19 cellular contexts compared by ENCODE assay signal in genomic region chr1:35184495-35185199, GRCh38. TPM values are rescaled to one million over a fixed set of nuclear protein-coding genes. Genes with fewer than 3 reads are reported as not detected.
DNase-seq lines count a peak whose midpoint lies in the region; ATAC-seq, FAIRE-seq and TF ChIP-seq lines count a peak whose summit lies in the region.
"Had no signal": no experiment of that assay in that cellular context is flagged by ENCODE, and none has a peak within 500 bp of the region (broad histone marks: within the 10 kb centered on the region; RNA-seq: fewer than 3 reads in every experiment).

No MANE protein-coding gene starts in this region.

- H3K18ac ChIP-seq in H1 (ENCODE audit: extremely low read depth, low read length) (no peak overlapping the region), H9 (ENCODE audit: insufficient read length, low read depth, low read length) (no peak overlapping the region)

- no peaks in the 10 kb centered on the region for H3K27me3 Mint-ChIP-seq in activated T-cell treated with anti-CD3 and anti-CD28 coated beads, Interleukin-2, amount 50 U/mL, for 72 hours (ENCODE audit: low read depth)
- no peaks in the 10 kb centered on the region for H3K27me3 Mint-ChIP-seq in WTC11 (ENCODE audit: low read depth)
- H3K27me3 Mint-ChIP-seq in H9 (ENCODE audit: low read depth) = no peaks in the 10 kb centered on the region

- H2BK5ac ChIP-seq in H1 (ENCODE audit: low read depth, low read length) (no peak overlapping the region), H9 (ENCODE audit: insufficient read length, low read length) (no peak overlapping the region)

- DNase-seq in activated T-cell treated with anti-CD3 and anti-CD28 coated beads, Interleukin-2, amount 50 U/mL, for 72 hours = no peak
- DNase-seq in activated T-cell treated with anti-CD3 and anti-CD28 coated beads, Interleukin-2, amount 50 U/mL, for 48 hours = no peak
- DNase-seq in WTC11 (ENCODE audit: low spot score) (no peak), H1 (ENCODE audit: low read depth in 1 of 2, low spot score in 2 of 2) (no peak), smooth muscle cell (lab: John Stamatoyannopoulos, UW; ENCODE audit: unreplicated experiment) (no peak), ascending aorta (ENCODE audit: low spot score in 2 of 2) (no peak), thyroid gland (no peak), H9 (no peak)
- DNase-seq: ACHN; erythroblast; NCI-H1436 treated with DMSO at 0.1 percent for 48 hours; NCI-H446 treated with DMSO at 0.1 percent for 48 hours; stimulated activated CD4-positive, alpha-beta T cell treated with anti-CD3 and anti-CD28 coated beads, Interleukin-12 subunit alpha, Interleukin-12 subunit beta, amount 100 ng/mL, for 4 hours; stomach had no signal

- H3K4ac ChIP-seq in H1 (replicated peaks; ENCODE audit: insufficient read length, low read depth, low read length) (no peak overlapping the region), H9 (ENCODE audit: low read depth, low read length) (no peak overlapping the region)

- H2AFZ ChIP-seq in H1 (ENCODE audit: low read length) (no peak overlapping the region), smooth muscle cell (ENCODE audit: low read depth) (no peak overlapping the region), H9 (ENCODE audit: low read length) (no peak overlapping the region)

- H4K5ac ChIP-seq in H1 (ENCODE audit: insufficient read length, low read depth, low read length) = no peak overlapping the region
- H4K5ac ChIP-seq in H9 (ENCODE audit: insufficient read length, low read depth, low read length) = no peak overlapping the region

- no peak overlapping the region for H3K4me3 ChIP-seq in H1 (ENCODE audit: extremely low read depth in 1 of 4, insufficient read depth in 2 of 4, low read depth in 3 of 4, low read length in 4 of 4)
- no peak overlapping the region for H3K4me3 ChIP-seq in smooth muscle cell
- no peak overlapping the region for H3K4me3 ChIP-seq in ascending aorta
- H3K4me3 ChIP-seq in thyroid gland (replicated peaks in 1 of 3) = no peak overlapping the region
- H3K4me3 ChIP-seq: coronary artery, HAP-1, stomach had no signal

- no peak for ATAC-seq in activated T-cell treated with anti-CD3 and anti-CD28 coated beads, Interleukin-2, amount 50 U/mL, for 72 hours (replicated peaks in 1 of 2)
- no peak for ATAC-seq in WTC11

- H3K79me1 ChIP-seq in H1 (ENCODE audit: low read depth, low read length) (no peaks in the 10 kb centered on the region; the same call in none of the 2 replicates), H9 (ENCODE audit: insufficient read depth, low read depth, low read length, poor library complexity, severe bottlenecking) (no peaks in the 10 kb centered on the region)

- TF ChIP-seq CTCF in WTC11 (IDR thresholded peaks at IDR 0.05) (no peak), H1 (IDR thresholded peaks at IDR 0.05; ENCODE audit: control extremely low read depth in 1 of 3, insufficient read depth in 1 of 3, low read depth in 1 of 3, low read length in 3 of 3) (no peak), smooth muscle cell (IDR thresholded peaks at IDR 0.05; ENCODE audit: borderline replicate concordance, insufficient read depth, poor library complexity, severe bottlenecking) (no peak), ascending aorta (IDR thresholded peaks at IDR 0.05) (no peak), thyroid gland (IDR thresholded peaks at IDR 0.05) (no peak), H9 (conservative IDR thresholded peaks at IDR 0.05) (no peak)

- POLR2A ChIA-PET in WTC11 (lab: Charles Lee) = no interaction called here
- POLR2A ChIA-PET in H1 (lab: Charles Lee; ENCODE audit: partially characterized antibody) = interaction anchor here (0.7 to 6.8 kb wide), 7 partner anchors 8 to 359 kb away, joined by 4 to 46 read pairs (median 8); partner anchors contain the start of gene SFPQ

- peaks cover 72% of the 10 kb centered on the region for H3F3A ChIP-seq in smooth muscle cell (ENCODE audit: low read depth)

- H3K4me1 ChIP-seq in H1 (replicated peaks in 1 of 4; ENCODE audit: control insufficient read depth in 3 of 4, insufficient read depth in 4 of 4, low read length in 3 of 4) (peaks cover 0 to 3% (median 0%) of the 10 kb centered on the region in 4 experiments; a peak in 2 of 7 replicates), smooth muscle cell (ENCODE audit: low read depth) (peaks cover 26% of the 10 kb centered on the region), ascending aorta (peaks cover 4 to 31% of the 10 kb centered on the region in 2 donors), thyroid gland (peaks cover 5 to 7% of the 10 kb centered on the region in 2 donors), H9 (ENCODE audit: insufficient read depth, low read length) (no peaks in the 10 kb centered on the region)

- TF ChIP-seq POLR2A in H1 (IDR thresholded peaks at IDR 0.05; ENCODE audit: control extremely low read depth in 1 of 2, low read depth in 2 of 2, low read length in 2 of 2) = no peak; a peak in 1 of 3 replicates
- TF ChIP-seq POLR2A in thyroid gland (IDR thresholded peaks at IDR 0.05) = no peak

- H3K4me3 Mint-ChIP-seq in activated T-cell treated with anti-CD3 and anti-CD28 coated beads, Interleukin-2, amount 50 U/mL, for 72 hours = peak overlapping the region; percentile 61 to 100
- H3K4me3 Mint-ChIP-seq in WTC11 = no peak overlapping the region
- H3K4me3 Mint-ChIP-seq in H9 = peak overlapping the region in 1 of 2 experiments; percentile 35; a peak in 2 of 5 replicates

- H2BK120ac ChIP-seq in H1 (replicated peaks; ENCODE audit: low read depth, low read length) (no peak overlapping the region), H9 (ENCODE audit: low read depth, low read length, poor library complexity, severe bottlenecking) (no peak overlapping the region)

- H3K9ac ChIP-seq in H1 (replicated peaks in 1 of 4; ENCODE audit: extremely low read depth in 1 of 4, low read depth in 3 of 4, low read length in 3 of 4) = no peak overlapping the region
- H3K9ac ChIP-seq in smooth muscle cell (ENCODE audit: low read depth) = no peak overlapping the region
- H3K9ac ChIP-seq in H9 (ENCODE audit: extremely low read depth, insufficient read length, low read length) = no peak overlapping the region

- H3K9me3 Mint-ChIP-seq in activated T-cell treated with anti-CD3 and anti-CD28 coated beads, Interleukin-2, amount 50 U/mL, for 72 hours = no peaks in the 10 kb centered on the region
- H3K9me3 Mint-ChIP-seq in WTC11 (no peaks in the 10 kb centered on the region), H9 (no peaks in the 10 kb centered on the region; a peak in 1 of 5 replicates)

- H3K79me2 ChIP-seq in H1 (ENCODE audit: control insufficient read depth in 1 of 2, insufficient read depth in 2 of 2, low read length in 2 of 2) (peaks cover 2 to 98% of the 10 kb centered on the region in 2 experiments), smooth muscle cell (ENCODE audit: low read depth) (peaks cover 99% of the 10 kb centered on the region), H9 (ENCODE audit: insufficient read depth, low read length) (peaks cover 24% of the 10 kb centered on the region)

- H3K23ac ChIP-seq in H1 (ENCODE audit: insufficient read length) = no peak overlapping the region
- no peak overlapping the region for H3K23ac ChIP-seq in H9 (ENCODE audit: insufficient read length, low read depth, low read length)

- no peak for TF ChIP-seq EP300 in H1 (IDR thresholded peaks at IDR 0.05; ENCODE audit: borderline replicate concordance in 1 of 2, low read depth in 2 of 2, low read length in 2 of 2)

- peaks cover 100% of the 10 kb centered on the region for H3K4me1 Mint-ChIP-seq in activated T-cell treated with anti-CD3 and anti-CD28 coated beads, Interleukin-2, amount 50 U/mL, for 72 hours (ENCODE audit: low read depth)
- H3K4me1 Mint-ChIP-seq in WTC11 (peaks cover 62% of the 10 kb centered on the region), H9 (peaks cover 57 to 58% of the 10 kb centered on the region in 2 experiments)

- H4K91ac ChIP-seq in H1 (replicated peaks; ENCODE audit: insufficient read length, low read length) (no peak overlapping the region), H9 (ENCODE audit: insufficient read length, low read depth, low read length) (no peak overlapping the region)

- peaks cover 52 to 99% (median 92%) of the 10 kb centered on the region in 4 experiments for H3K36me3 ChIP-seq in H1 (ENCODE audit: control insufficient read depth in 2 of 4, insufficient read depth in 4 of 4, low read length in 3 of 4)
- peaks cover 89% of the 10 kb centered on the region for H3K36me3 ChIP-seq in smooth muscle cell (ENCODE audit: low read depth)
- H3K36me3 ChIP-seq in ascending aorta = peaks cover 94 to 100% of the 10 kb centered on the region in 2 donors
- H3K36me3 ChIP-seq in thyroid gland = peaks cover 85 to 96% of the 10 kb centered on the region in 2 donors

- CTCF ChIA-PET in WTC11 (lab: Charles Lee) = no interaction called here
- CTCF ChIA-PET in H1 (lab: Charles Lee; ENCODE audit: partially characterized antibody) = interaction anchor here (0.6 kb wide), 1 partner anchor 342 kb away, joined by 3 read pairs; no protein-coding TSS in a partner anchor

- no peaks in the 10 kb centered on the region for H3K9me3 ChIP-seq in H1 (ENCODE audit: insufficient read depth in 2 of 2, low read depth in 1 of 2, low read length in 1 of 2)
- no peaks in the 10 kb centered on the region for H3K9me3 ChIP-seq in smooth muscle cell (replicated peaks; ENCODE audit: low read depth)
- H3K9me3 ChIP-seq in ascending aorta = no peaks in the 10 kb centered on the region
- H3K9me3 ChIP-seq in thyroid gland = no peaks in the 10 kb centered on the region
- H3K9me3 ChIP-seq in H9 (ENCODE audit: control insufficient read depth, low read depth, low read length) = no peaks in the 10 kb centered on the region
- H3K9me3 ChIP-seq: HAP-1, stomach had no signal

- H3T11ph ChIP-seq in H9 (ENCODE audit: low read length) = no peak overlapping the region

- H4K20me1 ChIP-seq in H1 (replicated peaks in 1 of 2; ENCODE audit: control insufficient read depth in 1 of 2, insufficient read depth in 2 of 2, low read length in 2 of 2) = peaks cover 30 to 51% of the 10 kb centered on the region in 2 experiments
- peaks cover 100% of the 10 kb centered on the region for H4K20me1 ChIP-seq in smooth muscle cell (ENCODE audit: low read depth)
- H4K20me1 ChIP-seq in H9 (ENCODE audit: control insufficient read depth, insufficient read depth, insufficient read length) = no peaks in the 10 kb centered on the region

- H4K8ac ChIP-seq in H1 (ENCODE audit: extremely low read depth, insufficient read depth, low read length) = peak overlapping the region; percentile 69; the same call in 1 of the 2 replicates
- H4K8ac ChIP-seq in H9 (replicated peaks; ENCODE audit: insufficient read length, low read depth, low read length) = no peak overlapping the region

- intact Hi-C loops in ascending aorta (cut with DNase I) = no loop called here
- intact Hi-C loops in thyroid gland (cut with DNase I) = no loop called here

- no peak overlapping the region for H3K14ac ChIP-seq in H1 (ENCODE audit: insufficient read length)
- no peak overlapping the region; the same call in 1 of the 2 replicates for H3K14ac ChIP-seq in H9 (ENCODE audit: insufficient read depth, low read length)

- H2BK15ac ChIP-seq in H1 (ENCODE audit: low read length) (no peak overlapping the region), H9 (ENCODE audit: low read depth, low read length) (no peak overlapping the region)

- no peak overlapping the region for H3K56ac ChIP-seq in H1 (replicated peaks; ENCODE audit: insufficient read length, low read depth, low read length)
- H3K56ac ChIP-seq in H9 (ENCODE audit: insufficient read length, low read depth, low read length) = no peak overlapping the region

- WGBS in H1 (ENCODE audit: extremely low coverage in 1 of 2, insufficient coverage in 1 of 2, insufficient read length in 1 of 2, insufficient replicate concordance in 2 of 2, low coverage in 1 of 2, low lambda C conversion rate in 2 of 2, missing lambda C conversion rate in 1 of 2), 2 experiments = 94% methylated on average over 12 of the region's 12 CpGs; no CpG with 5 or more reads in 1 of the 2 experiments
- WGBS in smooth muscle cell (ENCODE audit: low lambda C conversion rate) = 94% methylated on average over 12 of the region's 12 CpGs
- 87 to 89% methylated on average over 12 of the region's 12 CpGs for WGBS in thyroid gland, 2 donors
- no CpG with 5 or more reads among the region's 12 CpGs for WGBS in H9 (ENCODE audit: extremely low coverage, insufficient read length, low lambda C conversion rate)

- H3K27ac Mint-ChIP-seq in activated T-cell treated with anti-CD3 and anti-CD28 coated beads, Interleukin-2, amount 50 U/mL, for 72 hours = peak overlapping the region; percentile 99
- H3K27ac Mint-ChIP-seq in WTC11 = peak overlapping the region; percentile 46; the same call in 1 of the 2 replicates
- peak overlapping the region in 1 of 3 experiments; percentile 85; a peak in 3 of 7 replicates for H3K27ac Mint-ChIP-seq in H9

- H2BK20ac ChIP-seq in H1 (ENCODE audit: low read length) (no peak overlapping the region), H9 (ENCODE audit: low read depth, low read length, poor library complexity, severe bottlenecking) (no peak overlapping the region)

- H2BK12ac ChIP-seq in H1 (ENCODE audit: low read depth, low read length) = no peak overlapping the region
- no peak overlapping the region for H2BK12ac ChIP-seq in H9 (ENCODE audit: insufficient read length, low read depth, low read length)

- H3K27ac ChIP-seq in H1 (ENCODE audit: low read depth, low read length) = no peak overlapping the region
- peak overlapping the region; percentile 5 for H3K27ac ChIP-seq in smooth muscle cell (ENCODE audit: low read depth)
- no peak overlapping the region for H3K27ac ChIP-seq in ascending aorta
- no peak overlapping the region for H3K27ac ChIP-seq in thyroid gland
- no peak overlapping the region for H3K27ac ChIP-seq in H9 (ENCODE audit: insufficient read length, low read depth, low read length)
- H3K27ac ChIP-seq: coronary artery, stomach had no signal

- no peak for TF ChIP-seq RAD21 in H1 (IDR thresholded peaks at IDR 0.05 in 1 of 2, conservative IDR thresholded peaks at IDR 0.05 in 1 of 2; ENCODE audit: low read depth in 2 of 2, low read length in 2 of 2)

- H2AK5ac ChIP-seq in H1 (ENCODE audit: low read depth, low read length) (no peak overlapping the region), H9 (ENCODE audit: insufficient read length, low read length) (no peak overlapping the region)

- H3K36me3 Mint-ChIP-seq in activated T-cell treated with anti-CD3 and anti-CD28 coated beads, Interleukin-2, amount 50 U/mL, for 72 hours (ENCODE audit: insufficient read depth in 2 of 2) = peaks cover 34 to 94% of the 10 kb centered on the region in 2 donors
- H3K36me3 Mint-ChIP-seq in WTC11 = peaks cover 99% of the 10 kb centered on the region
- H3K36me3 Mint-ChIP-seq in H9 (ENCODE audit: insufficient read depth in 1 of 3, low read depth in 3 of 3) = peaks cover 88 to 100% (median 98%) of the 10 kb centered on the region in 3 experiments

- H3K23me2 ChIP-seq in H1 (ENCODE audit: low read depth, low read length) (no peaks in the 10 kb centered on the region), H9 (ENCODE audit: insufficient read length, low read depth, low read length, poor library complexity, severe bottlenecking) (no peaks in the 10 kb centered on the region)

- no peak overlapping the region for H3K4me2 ChIP-seq in H1 (ENCODE audit: insufficient read depth in 1 of 2, low read depth in 2 of 2, low read length in 2 of 2)
- H3K4me2 ChIP-seq in smooth muscle cell = no peak overlapping the region
- no peak overlapping the region for H3K4me2 ChIP-seq in H9 (ENCODE audit: insufficient read depth, insufficient read length, low read length)

- H3K27me3 ChIP-seq in H1 (replicated peaks in 1 of 4; ENCODE audit: control insufficient read depth in 3 of 4, extremely low read depth in 1 of 4, insufficient read depth in 3 of 4, low read length in 3 of 4) (no peaks in the 10 kb centered on the region), smooth muscle cell (ENCODE audit: low read depth) (no peaks in the 10 kb centered on the region), ascending aorta (no peaks in the 10 kb centered on the region), thyroid gland (no peaks in the 10 kb centered on the region), H9 (ENCODE audit: insufficient read depth, low read length) (no peaks in the 10 kb centered on the region)
- H3K27me3 ChIP-seq: stomach had no signal

- no peak for FAIRE-seq in H1 (lab: Jason Lieb, UNC)
- FAIRE-seq: G401.6, GM12892, urothelium cell line had no signal

RNA-seq across cellular contexts. Expression of gene SFPQ, which starts 8.3 kb away (rescaled TPM):
- 100 to 1,000 TPM; 288 to 297 TPM for total RNA-seq in activated T-cell treated with anti-CD3 and anti-CD28 coated beads, Interleukin-2, amount 50 U/mL, for 72 hours
- total RNA-seq in WTC11 (2021) = 354 to 487 TPM (median 486 TPM) in 3 replicates
- total RNA-seq in H1 (2021; fragmentation: NEBNext Ultra II Directional; extraction: Animal tissue kit (Norgen Biotek cat#: 25700)) = 442 and 469 TPM in 2 replicates
- 109 and 118 TPM in 2 replicates for polyA plus RNA-seq in H1 (2011; rRNA removed)
- polyA plus RNA-seq in H1 (2011; cell fraction: cytosol; rRNA removed) = 176 TPM
- polyA plus RNA-seq in H1 (2011; cell fraction: nucleus; rRNA removed) = 113 TPM
- 376 to 503 TPM (median 386 TPM) in 4 replicates for polyA plus RNA-seq in H1 (2012, experiment 1 of 2)
- polyA plus RNA-seq in H1 (2012, experiment 2 of 2) = 78.0 TPM
- polyA plus RNA-seq in H1 (2013, experiment 1 of 2) = 361 TPM
- polyA plus RNA-seq in H1 (2013, experiment 2 of 2) = 325 TPM
- 94.7 and 99.9 TPM in 2 replicates for polyA minus RNA-seq in H1 (2011; rRNA and poly(A)+ RNA removed)
- 139 TPM for polyA minus RNA-seq in H1 (2011; cell fraction: cytosol; rRNA and poly(A)+ RNA removed)
- 203 TPM for polyA minus RNA-seq in H1 (2011; cell fraction: nucleus; rRNA and poly(A)+ RNA removed)
- 119 and 145 TPM in 2 replicates for total RNA-seq in smooth muscle cell
- polyA plus RNA-seq in smooth muscle cell = 73.0 and 111 TPM in 2 replicates
- total RNA-seq in ascending aorta = 231 TPM
- total RNA-seq in thyroid gland = 100 to 1,000 TPM; 178 to 299 (median 239) TPM
- 547 and 573 TPM in 2 replicates for total RNA-seq in H9 (2021)
